ENCODE assay signal across 16 cellular contexts in the genomic region with DNA sequence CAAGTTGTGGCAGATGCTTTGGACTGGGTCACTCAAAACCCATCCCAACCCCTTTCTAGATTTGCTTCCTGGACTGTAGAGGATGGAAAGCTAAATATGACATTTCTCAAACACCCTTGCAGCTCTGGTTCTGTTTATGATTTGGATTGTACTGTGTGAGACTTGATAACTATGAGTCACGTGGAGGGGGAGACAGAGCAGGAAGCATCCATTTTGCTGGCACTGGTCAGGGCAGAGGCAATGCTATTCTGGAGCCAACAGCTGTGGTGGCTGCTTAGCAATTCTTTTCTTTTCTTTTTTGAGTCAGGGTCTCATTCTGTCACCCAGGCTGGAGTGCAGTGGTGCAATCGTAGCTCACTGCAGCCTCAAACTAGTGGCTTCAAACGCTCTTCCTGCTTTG. TPM values are rescaled to one million over a fixed set of nuclear protein-coding genes. Genes with fewer than 3 reads are reported as not detected.
DNase-seq lines count a peak whose midpoint lies in the region; ATAC-seq and TF ChIP-seq lines count a peak whose summit lies in the region.
"Had no signal": no experiment of that assay in that cellular context is flagged by ENCODE, and none has a peak within 500 bp of the region (broad histone marks: within the 10 kb centered on the region; RNA-seq: fewer than 3 reads in every experiment).

No MANE protein-coding gene starts in this region.

- peak overlapping the region; percentile 78 for H3K27ac Mint-ChIP-seq in Caco-2 (ENCODE audit: unreplicated experiment)
- H3K27ac Mint-ChIP-seq in activated CD8-positive, alpha-beta memory T cell treated with anti-CD3 and anti-CD28 coated beads, Interleukin-2, amount 10 ng/mL, durations not matched to agents 7 days and 5 days: no peak overlapping the region
- H3K27ac Mint-ChIP-seq: endodermal cell, WTC11 had no signal

- peak; percentile 37 for ATAC-seq in activated CD8-positive, alpha-beta memory T cell treated with anti-CD3 and anti-CD28 coated beads, Interleukin-2, amount 10 ng/mL, durations not matched to agents 7 days and 5 days
- ATAC-seq in HG03280 (IDR thresholded peaks at IDR 0.05; ENCODE audit: unreplicated experiment): no peak
- ATAC-seq: body of pancreas, left colon, WTC11 had no signal

- TF ChIP-seq CTCF in Caco-2 (IDR thresholded peaks at IDR 0.05; ENCODE audit: insufficient read depth in 1 of 2, low read depth in 1 of 2, low read length in 1 of 2, severe bottlenecking in 1 of 2, unreplicated experiment in 1 of 2) (no peak), HEK293 (tag by site-specific recombination; IDR thresholded peaks at IDR 0.05) (no peak)

- peaks cover 64% of the 10 kb centered on the region for H3K4me1 ChIP-seq in Caco-2
- H3K4me1 ChIP-seq in HEK293 (ENCODE audit: control insufficient read depth, insufficient read depth, low read length): peaks cover 14% of the 10 kb centered on the region

- H3K4me1 Mint-ChIP-seq in Caco-2 (ENCODE audit: low read depth, unreplicated experiment): peaks cover 36% of the 10 kb centered on the region
- peaks cover 24% of the 10 kb centered on the region for H3K4me1 Mint-ChIP-seq in activated CD8-positive, alpha-beta memory T cell treated with anti-CD3 and anti-CD28 coated beads, Interleukin-2, amount 10 ng/mL, durations not matched to agents 7 days and 5 days

- no peaks in the 10 kb centered on the region for H3K9me3 Mint-ChIP-seq in Caco-2 (ENCODE audit: unreplicated experiment)
- H3K9me3 Mint-ChIP-seq in activated CD8-positive, alpha-beta memory T cell treated with anti-CD3 and anti-CD28 coated beads, Interleukin-2, amount 10 ng/mL, durations not matched to agents 7 days and 5 days (ENCODE audit: low read depth): no peaks in the 10 kb centered on the region
- H3K9me3 Mint-ChIP-seq: activated T-cell treated with anti-CD3 and anti-CD28 coated beads, Interleukin-2, amount 50 U/mL, for 4 hours; endodermal cell; WTC11 had no signal

- peaks cover 19% of the 10 kb centered on the region for H3K36me3 Mint-ChIP-seq in Caco-2 (ENCODE audit: insufficient read depth, unreplicated experiment)
- H3K36me3 Mint-ChIP-seq in activated CD8-positive, alpha-beta memory T cell treated with anti-CD3 and anti-CD28 coated beads, Interleukin-2, amount 10 ng/mL, durations not matched to agents 7 days and 5 days: no peaks in the 10 kb centered on the region
- H3K36me3 Mint-ChIP-seq: WTC11 had no signal

- H3K4me3 Mint-ChIP-seq in Caco-2 (ENCODE audit: unreplicated experiment): no peak overlapping the region
- H3K4me3 Mint-ChIP-seq in activated CD8-positive, alpha-beta memory T cell treated with anti-CD3 and anti-CD28 coated beads, Interleukin-2, amount 10 ng/mL, durations not matched to agents 7 days and 5 days: no peak overlapping the region
- H3K4me3 Mint-ChIP-seq: activated T-cell treated with anti-CD3 and anti-CD28 coated beads, Interleukin-2, amount 50 U/mL, for 4 hours; endodermal cell; WTC11 had no signal

- intact Hi-C loops in Caco-2 (cut with micrococcal nuclease; ENCODE audit: unreplicated experiment): no loop called here

- CTCF ChIA-PET in Caco-2 (lab: Charles Lee): no interaction called here
- CTCF ChIA-PET in HEK293 (lab: Yijun Ruan, JAX): interaction anchor here (0.6 to 2.7 kb wide), 10 partner anchors 9 to 531 kb away, joined by 3 to 16 read pairs (median 4); partner anchors contain the start of gene NOB1
- CTCF ChIA-PET in activated CD8-positive, alpha-beta memory T cell treated with anti-CD3 and anti-CD28 coated beads, Interleukin-2, amount 10 ng/mL, durations not matched to agents 7 days and 5 days (lab: Charles Lee): interaction anchor here (1.0 to 3.9 kb wide), 5 partner anchors 10 to 363 kb away, joined by 3 to 37 read pairs (median 6); partner anchors contain the start of genes NOB1, TERF2 and WWP2

- POLR2A ChIA-PET in Caco-2 (lab: Charles Lee): interaction anchor here (0.9 kb wide), 1 partner anchor 25 kb away, joined by 3 read pairs; no protein-coding TSS in a partner anchor
- POLR2A ChIA-PET in HEK293 (lab: Yijun Ruan, JAX): interaction anchor here (0.9 kb wide), 1 partner anchor 356 kb away, joined by 3 read pairs; the partner anchor contains the start of gene NOB1

- DNase-seq in Caco-2 (no peak), kidney tubule cell (ENCODE audit: low spot score) (peak; percentile 30), NCI-H1694 treated with DMSO at 0.1 percent for 48 hours (lab: John Stamatoyannopoulos, UW) (no peak), NCI-H146 (lab: John Stamatoyannopoulos, UW) (no peak), cerebellar cortex (ENCODE audit: low spot score) (no peak)
- DNase-seq in activated CD8-positive, alpha-beta memory T cell treated with anti-CD3 and anti-CD28 coated beads, Interleukin-2, amount 10 ng/mL, durations not matched to agents 7 days and 5 days: no peak
- DNase-seq: activated T-cell treated with anti-CD3 and anti-CD28 coated beads, Interleukin-2, amount 50 U/mL, for 4 hours; body of pancreas; endodermal cell; left colon; NCI-H187 treated with DMSO at 0.1 percent for 48 hours; SJCRH30; testis had no signal

- H3K9me3 ChIP-seq in Caco-2: no peaks in the 10 kb centered on the region
- no peaks in the 10 kb centered on the region for H3K9me3 ChIP-seq in HEK293 (ENCODE audit: control insufficient read depth, insufficient read depth, low read depth, low read length)
- H3K9me3 ChIP-seq: body of pancreas, SJCRH30, testis had no signal

- no peaks in the 10 kb centered on the region for H3K27me3 Mint-ChIP-seq in Caco-2 (ENCODE audit: insufficient read depth, unreplicated experiment)
- H3K27me3 Mint-ChIP-seq in activated CD8-positive, alpha-beta memory T cell treated with anti-CD3 and anti-CD28 coated beads, Interleukin-2, amount 10 ng/mL, durations not matched to agents 7 days and 5 days: peaks cover 5% of the 10 kb centered on the region

- H3K36me3 ChIP-seq in Caco-2 (ENCODE audit: control insufficient read depth, insufficient read depth, low read length): no peaks in the 10 kb centered on the region
- H3K36me3 ChIP-seq in HEK293 (ENCODE audit: control insufficient read depth in 2 of 2, insufficient read depth in 1 of 2, low read length in 2 of 2): no peaks in the 10 kb centered on the region
- H3K36me3 ChIP-seq: SJCRH30 had no signal

- H3K27ac ChIP-seq in HEK293 (ENCODE audit: extremely low read depth, low read depth, low read length): no peak overlapping the region
- H3K27ac ChIP-seq: SJCRH30, testis had no signal

- H3K27me3 ChIP-seq in Caco-2 (replicated peaks; ENCODE audit: control insufficient read depth, insufficient read depth, low read length): no peaks in the 10 kb centered on the region
- H3K27me3 ChIP-seq: body of pancreas, SJCRH30, testis had no signal

- no TSS peak for BruUV-seq in Caco-2 (replicated peaks; lab: Mats Ljungman, UMichigan)

- no peak overlapping the region for H3K4me3 ChIP-seq in Caco-2 (ENCODE audit: low read depth, low read length)
- no peak overlapping the region for H3K4me3 ChIP-seq in HEK293 (ENCODE audit: low read depth, low read length)
- H3K4me3 ChIP-seq: body of pancreas, SJCRH30, testis had no signal

TF ChIP-seq in HEK293, 187 proteins besides CTCF, POLR2A, EP300 and RAD21:
- TF ChIP-seq ZFP69B (tag by site-specific recombination; IDR thresholded peaks at IDR 0.05): no peak
- TF ChIP-seq, protein P1, sequence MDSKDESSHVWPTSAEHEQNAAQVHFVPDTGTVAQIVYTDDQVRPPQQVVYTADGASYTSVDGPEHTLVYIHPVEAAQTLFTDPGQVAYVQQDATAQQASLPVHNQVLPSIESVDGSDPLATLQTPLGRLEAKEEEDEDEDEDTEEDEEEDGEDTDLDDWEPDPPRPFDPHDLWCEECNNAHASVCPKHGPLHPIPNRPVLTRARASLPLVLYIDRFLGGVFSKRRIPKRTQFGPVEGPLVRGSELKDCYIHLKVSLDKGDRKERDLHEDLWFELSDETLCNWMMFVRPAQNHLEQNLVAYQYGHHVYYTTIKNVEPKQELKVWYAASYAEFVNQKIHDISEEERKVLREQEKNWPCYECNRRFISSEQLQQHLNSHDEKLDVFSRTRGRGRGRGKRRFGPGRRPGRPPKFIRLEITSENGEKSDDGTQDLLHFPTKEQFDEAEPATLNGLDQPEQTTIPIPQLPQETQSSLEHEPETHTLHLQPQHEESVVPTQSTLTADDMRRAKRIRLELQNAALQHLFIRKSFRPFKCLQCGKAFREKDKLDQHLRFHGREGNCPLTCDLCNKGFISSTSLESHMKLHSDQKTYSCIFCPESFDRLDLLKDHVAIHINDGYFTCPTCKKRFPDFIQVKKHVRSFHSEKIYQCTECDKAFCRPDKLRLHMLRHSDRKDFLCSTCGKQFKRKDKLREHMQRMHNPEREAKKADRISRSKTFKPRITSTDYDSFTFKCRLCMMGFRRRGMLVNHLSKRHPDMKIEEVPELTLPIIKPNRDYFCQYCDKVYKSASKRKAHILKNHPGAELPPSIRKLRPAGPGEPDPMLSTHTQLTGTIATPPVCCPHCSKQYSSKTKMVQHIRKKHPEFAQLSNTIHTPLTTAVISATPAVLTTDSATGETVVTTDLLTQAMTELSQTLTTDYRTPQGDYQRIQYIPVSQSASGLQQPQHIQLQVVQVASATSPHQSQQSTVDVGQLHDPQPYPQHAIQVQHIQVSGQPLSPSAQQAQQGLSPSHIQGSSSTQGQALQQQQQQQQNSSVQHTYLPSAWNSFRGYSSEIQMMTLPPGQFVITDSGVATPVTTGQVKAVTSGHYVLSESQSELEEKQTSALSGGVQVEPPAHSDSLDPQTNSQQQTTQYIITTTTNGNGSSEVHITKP (tag by site-specific recombination; IDR thresholded peaks at IDR 0.05): peak; percentile 81
- no peak for TF ChIP-seq ZNF791 (tag by site-specific recombination; IDR thresholded peaks at IDR 0.05)
TF ChIP-seq in HEK293: peak in this region for 1.

RNA-seq across cellular contexts. Expression of gene TERF2, which starts 13.6 kb away (rescaled TPM):
- 43.6 and 46.2 TPM in 2 replicates for total RNA-seq in Caco-2 (2022)
- total RNA-seq in activated CD8-positive, alpha-beta memory T cell treated with anti-CD3 and anti-CD28 coated beads, Interleukin-2, amount 10 ng/mL, durations not matched to agents 7 days and 5 days: 10 to 100 TPM; 48.7 to 58.2 TPM

RNA-seq across cellular contexts. Expression of gene CYB5B, which starts 25.1 kb away (rescaled TPM):
- total RNA-seq in Caco-2 (2022): 355 TPM in 2 replicates
- 100 to 1,000 TPM; 149 to 189 TPM for total RNA-seq in activated CD8-positive, alpha-beta memory T cell treated with anti-CD3 and anti-CD28 coated beads, Interleukin-2, amount 10 ng/mL, durations not matched to agents 7 days and 5 days

RNA-seq across cellular contexts. Expression of gene TMED6, which starts 47.8 kb away (rescaled TPM):
- total RNA-seq in Caco-2 (2022): 2.4 TPM in 2 replicates
- 1 to 10 TPM; 1.5 TPM for total RNA-seq in activated CD8-positive, alpha-beta memory T cell treated with anti-CD3 and anti-CD28 coated beads, Interleukin-2, amount 10 ng/mL, durations not matched to agents 7 days and 5 days
- total RNA-seq: SJCRH30 had no signal

RNA-seq across cellular contexts. Expression of gene NIP7, which starts 59.8 kb away (rescaled TPM):
- total RNA-seq in Caco-2 (2022): 65.6 TPM in 2 replicates
- total RNA-seq in activated CD8-positive, alpha-beta memory T cell treated with anti-CD3 and anti-CD28 coated beads, Interleukin-2, amount 10 ng/mL, durations not matched to agents 7 days and 5 days: 10 to 100 TPM; 36.2 to 48.8 TPM

RNA-seq across cellular contexts. Expression of gene COG8, which starts 60.0 kb away (rescaled TPM):
- total RNA-seq in Caco-2 (2022): 57.4 and 59.1 TPM in 2 replicates
- 10 to 100 TPM; 27.6 to 32.7 TPM for total RNA-seq in activated CD8-positive, alpha-beta memory T cell treated with anti-CD3 and anti-CD28 coated beads, Interleukin-2, amount 10 ng/mL, durations not matched to agents 7 days and 5 days
